10 cellular contexts compared by ENCODE assay signal in genomic region chr7:2309889-2310331, GRCh38. TPM values are rescaled to one million over a fixed set of nuclear protein-coding genes. Genes with fewer than 3 reads are reported as not detected.
DNase-seq lines count a peak whose midpoint lies in the region; TF ChIP-seq lines count a peak whose summit lies in the region.
"Had no signal": no experiment of that assay in that cellular context is flagged by ENCODE, and none has a peak within 500 bp of the region (broad histone marks: within the 10 kb centered on the region; RNA-seq: fewer than 3 reads in every experiment).

No MANE protein-coding gene starts in this region.

- peaks cover 14% of the 10 kb centered on the region for H3K4me1 Mint-ChIP-seq in MCF 10A (ENCODE audit: insufficient read depth, unreplicated experiment)
- peaks cover 13% of the 10 kb centered on the region for H3K4me1 Mint-ChIP-seq in activated CD4-positive, alpha-beta memory T cell treated with anti-CD3 and anti-CD28 coated beads, Interleukin-2, amount 10 ng/mL, durations not matched to agents 7 days and 5 days

- H3K4me3 Mint-ChIP-seq in MCF 10A (ENCODE audit: unreplicated experiment): peak overlapping the region; percentile 50
- H3K4me3 Mint-ChIP-seq in activated CD4-positive, alpha-beta memory T cell treated with anti-CD3 and anti-CD28 coated beads, Interleukin-2, amount 10 ng/mL, durations not matched to agents 7 days and 5 days: no peak overlapping the region

- in situ Hi-C loops in mammary epithelial cell (cut with MboI; ENCODE audit: low sequenced_read_pairs in 2 of 2) (no loop called here), brain microvascular endothelial cell (cut with HindIII; ENCODE audit: low pct_ligation_motif_present, low sequenced_read_pairs) (no loop called here)

- H3K9me3 ChIP-seq in mammary epithelial cell (replicated peaks; ENCODE audit: insufficient read depth, low read length): no peaks in the 10 kb centered on the region

- CTCF ChIA-PET in MCF 10A (lab: Yijun Ruan, JAX) (interaction anchor here (0.5 to 1.3 kb wide), 5 partner anchors 8 to 1970 kb away, joined by 3 to 5 read pairs (median 4); no protein-coding TSS in a partner anchor), mammary epithelial cell (lab: Charles Lee; ENCODE audit: low non-redundant PET) (no interaction called here)
- CTCF ChIA-PET in activated CD4-positive, alpha-beta memory T cell treated with anti-CD3 and anti-CD28 coated beads, Interleukin-2, amount 10 ng/mL, durations not matched to agents 7 days and 5 days (lab: Charles Lee): no interaction called here

- no peak overlapping the region for H3K27ac ChIP-seq in mammary epithelial cell (ENCODE audit: insufficient read depth, low read depth, low read length)
- H3K27ac ChIP-seq in brain microvascular endothelial cell: peak overlapping the region; percentile 86

- TF ChIP-seq CTCF in MCF 10A (IDR thresholded peaks at IDR 0.05; ENCODE audit: unreplicated experiment) (no peak), mammary epithelial cell (conservative IDR thresholded peaks at IDR 0.05 in 1 of 2, IDR thresholded peaks at IDR 0.05 in 1 of 2; ENCODE audit: extremely low read depth in 1 of 2, insufficient read depth in 1 of 2, low read depth in 1 of 2, low read length in 2 of 2) (no peak), brain microvascular endothelial cell (IDR thresholded peaks at IDR 0.05; ENCODE audit: low read depth, low read length, missing control alignments) (no peak)

- H3K36me3 ChIP-seq in mammary epithelial cell (ENCODE audit: insufficient read depth, low read length) (no peaks in the 10 kb centered on the region), brain microvascular endothelial cell (replicated peaks) (no peaks in the 10 kb centered on the region)

- H3K4me1 ChIP-seq in mammary epithelial cell (ENCODE audit: insufficient read depth, low read length): no peaks in the 10 kb centered on the region

- no peaks in the 10 kb centered on the region for H3K9me3 Mint-ChIP-seq in MCF 10A (ENCODE audit: unreplicated experiment)
- no peaks in the 10 kb centered on the region for H3K9me3 Mint-ChIP-seq in activated CD4-positive, alpha-beta memory T cell treated with anti-CD3 and anti-CD28 coated beads, Interleukin-2, amount 10 ng/mL, durations not matched to agents 7 days and 5 days

- H3K27me3 ChIP-seq in mammary epithelial cell (ENCODE audit: insufficient read depth, low read length) (no peaks in the 10 kb centered on the region), brain microvascular endothelial cell (replicated peaks) (no peaks in the 10 kb centered on the region)

- 75% methylated on average over 18 of the region's 20 CpGs for WGBS in mammary epithelial cell (ENCODE audit: low coverage, missing lambda C conversion rate)

- no peak overlapping the region for H3K4me3 ChIP-seq in mammary epithelial cell (replicated peaks in 1 of 3; ENCODE audit: insufficient read depth in 1 of 3, low read depth in 2 of 3, low read length in 3 of 3)
- peak overlapping the region; percentile 20 for H3K4me3 ChIP-seq in brain microvascular endothelial cell (ENCODE audit: low read depth, low read length)

- DNase-seq in MCF 10A (ENCODE audit: unreplicated experiment) (peak; percentile 82), mammary epithelial cell (no peak), brain microvascular endothelial cell (peak; percentile 97), kidney tubule cell (ENCODE audit: low spot score) (peak; percentile 78), NCI-H1105 (lab: John Stamatoyannopoulos, UW) (no peak), Kasumi-1 (lab: John Stamatoyannopoulos, UW) (no peak)
- no peak for DNase-seq in activated T-cell treated with anti-CD3 and anti-CD28 coated beads, Interleukin-2, amount 50 U/mL, for 1 hour
- no peak for DNase-seq in activated CD4-positive, alpha-beta memory T cell treated with anti-CD3 and anti-CD28 coated beads, Interleukin-2, amount 10 ng/mL, durations not matched to agents 7 days and 5 days
- DNase-seq: activated naive CD4-positive, alpha-beta T cell; NCI-H2227 treated with DMSO at 0.1 percent for 48 hours had no signal

- no peaks in the 10 kb centered on the region for H4K20me1 ChIP-seq in mammary epithelial cell (ENCODE audit: insufficient read depth, low read length)

- no TSS peak for BruUV-seq in MCF 10A (replicated peaks; lab: Mats Ljungman, UMichigan)
- BruUV-seq in mammary epithelial cell (replicated peaks; lab: Mats Ljungman, UMichigan): no TSS peak

- no peak overlapping the region for H2AFZ ChIP-seq in mammary epithelial cell (ENCODE audit: low read depth, low read length)

- H3K27ac Mint-ChIP-seq in MCF 10A (ENCODE audit: low read depth, unreplicated experiment): peak overlapping the region; percentile 88
- H3K27ac Mint-ChIP-seq in activated CD4-positive, alpha-beta memory T cell treated with anti-CD3 and anti-CD28 coated beads, Interleukin-2, amount 10 ng/mL, durations not matched to agents 7 days and 5 days: no peak overlapping the region

- no peak overlapping the region for H3K4me2 ChIP-seq in mammary epithelial cell (ENCODE audit: insufficient read depth, low read depth, low read length)

- intact Hi-C loops in MCF 10A (cut with micrococcal nuclease): no loop called here
- intact Hi-C loops in mammary epithelial cell (cut with micrococcal nuclease): loop anchor here (5.0 kb wide), 1 partner anchor 68 kb away; the partner anchor contains the start of genes MRM2 and NUDT1

- H3K27me3 Mint-ChIP-seq in MCF 10A (ENCODE audit: insufficient read depth, unreplicated experiment): no peaks in the 10 kb centered on the region
- H3K27me3 Mint-ChIP-seq in activated CD4-positive, alpha-beta memory T cell treated with anti-CD3 and anti-CD28 coated beads, Interleukin-2, amount 10 ng/mL, durations not matched to agents 7 days and 5 days: no peaks in the 10 kb centered on the region

- POLR2A ChIA-PET in MCF 10A (lab: Yijun Ruan, JAX): interaction anchor here (0.5 to 1.4 kb wide), 6 partner anchors 44 to 78 kb away, joined by 3 to 8 read pairs (median 5); partner anchors contain the start of genes EIF3B, MAD1L1, MRM2 and NUDT1
- POLR2A ChIA-PET in activated CD4-positive, alpha-beta memory T cell treated with anti-CD3 and anti-CD28 coated beads, Interleukin-2, amount 10 ng/mL, durations not matched to agents 7 days and 5 days (lab: Charles Lee): no interaction called here

- no peak overlapping the region for H3K9ac ChIP-seq in mammary epithelial cell (ENCODE audit: insufficient read depth, low read length)

- dilution Hi-C loops in mammary epithelial cell (cut with HindIII; ENCODE audit: low sequenced_read_pairs): no loop called here

- H3K79me2 ChIP-seq in mammary epithelial cell (ENCODE audit: insufficient read depth, low read length): peaks cover 30% of the 10 kb centered on the region

- peaks cover 12% of the 10 kb centered on the region for H3K36me3 Mint-ChIP-seq in MCF 10A (ENCODE audit: insufficient read depth, unreplicated experiment)
- no peaks in the 10 kb centered on the region for H3K36me3 Mint-ChIP-seq in activated CD4-positive, alpha-beta memory T cell treated with anti-CD3 and anti-CD28 coated beads, Interleukin-2, amount 10 ng/mL, durations not matched to agents 7 days and 5 days (ENCODE audit: low read depth)

RNA-seq across cellular contexts. Expression of gene SNX8, which starts 4.3 kb away (rescaled TPM):
- total RNA-seq in MCF 10A (2022) (31.0 and 31.2 TPM in 2 replicates), mammary epithelial cell (10 to 100 TPM in 1 of 2 donors, 1 to 10 TPM in 1; 7.5 to 25.2 TPM)
- polyA plus RNA-seq in mammary epithelial cell: 15.9 TPM
- 60.9 TPM for polyA minus RNA-seq in mammary epithelial cell
- 10 to 100 TPM; 22.4 to 26.8 TPM for total RNA-seq in activated CD4-positive, alpha-beta memory T cell treated with anti-CD3 and anti-CD28 coated beads, Interleukin-2, amount 10 ng/mL, durations not matched to agents 7 days and 5 days

RNA-seq across cellular contexts. Expression of gene EIF3B, which starts 44.7 kb away (rescaled TPM):
- total RNA-seq in MCF 10A (2022): 258 and 290 TPM in 2 replicates
- 100 to 1,000 TPM; 154 to 213 TPM for total RNA-seq in mammary epithelial cell
- 119 TPM for polyA plus RNA-seq in mammary epithelial cell
- 344 TPM for polyA minus RNA-seq in mammary epithelial cell
- total RNA-seq in activated CD4-positive, alpha-beta memory T cell treated with anti-CD3 and anti-CD28 coated beads, Interleukin-2, amount 10 ng/mL, durations not matched to agents 7 days and 5 days: 100 to 1,000 TPM; 135 to 138 TPM

Comparison
In these comparisons a context has a peak if more than half of its experiments do, and no peak if none do; other contexts are left out.
1. DNase-seq: peak in MCF 10A (single experiment), brain microvascular endothelial cell (single experiment) and kidney tubule cell (single experiment); none in mammary epithelial cell (single experiment), NCI-H1105 (single experiment), activated T-cell treated with anti-CD3 and anti-CD28 coated beads, Interleukin-2, amount 50 U/mL, for 1 hour (single experiment), activated CD4-positive, alpha-beta memory T cell treated with anti-CD3 and anti-CD28 coated beads, Interleukin-2, amount 10 ng/mL, durations not matched to agents 7 days and 5 days (single experiment) and Kasumi-1 (0 of 2).